16 cellular contexts compared by ENCODE assay signal in genomic region chr1:167431909-167432650, GRCh38.
DNase-seq lines count a peak whose midpoint lies in the region; ATAC-seq and TF ChIP-seq lines count a peak whose summit lies in the region.
"Had no signal": no experiment of that assay in that cellular context is flagged by ENCODE, and none has a peak within 500 bp of the region (broad histone marks: within the 10 kb centered on the region; RNA-seq: fewer than 3 reads in every experiment).

No MANE protein-coding gene starts in this region.

- TF ChIP-seq POLR2A in Raji (IDR thresholded peaks at IDR 0.05; ENCODE audit: insufficient read depth, low read depth, low read length), result peak; percentile 37; the same call in 1 of the 2 replicates

- no peaks in the 10 kb centered on the region for H3K9me3 Mint-ChIP-seq in activated naive CD8-positive, alpha-beta T cell (ENCODE audit: low read depth)
- no peaks in the 10 kb centered on the region for H3K9me3 Mint-ChIP-seq in activated naive CD8-positive, alpha-beta T cell treated with anti-CD3 and anti-CD28 coated beads for 36 hours
- H3K9me3 Mint-ChIP-seq in effector memory CD8-positive, alpha-beta T cell, result no peaks in the 10 kb centered on the region
- H3K9me3 Mint-ChIP-seq in stimulated activated effector memory CD8-positive, alpha-beta T cell treated with anti-CD3 and anti-CD28 coated beads, Interleukin-12 subunit alpha, Interleukin-12 subunit beta, amount 100 ng/mL, for 72 hours, result no peaks in the 10 kb centered on the region
- H3K9me3 Mint-ChIP-seq: activated T-helper 2 cell treated with anti-CD3 and anti-CD28 coated beads, Interferon-gamma antibody, Interleukin-2, Interleukin-4, amounts not matched to agents 10 μg/mL and 5 μg/mL and 100 μg/mL, durations not matched to agents 14 hours and 24 hours and 36 hours had no signal

- no peak for ATAC-seq in effector memory CD8-positive, alpha-beta T cell (replicated peaks)
- ATAC-seq in stimulated activated effector memory CD8-positive, alpha-beta T cell treated with anti-CD3 and anti-CD28 coated beads, Interleukin-12 subunit alpha, Interleukin-12 subunit beta, amount 100 ng/mL, for 72 hours, result no peak
- ATAC-seq in GM21390 (IDR thresholded peaks at IDR 0.05; ENCODE audit: unreplicated experiment), result no peak
- ATAC-seq in GM19452 (IDR thresholded peaks at IDR 0.05; ENCODE audit: unreplicated experiment), result no peak
- ATAC-seq: left lobe of liver, pancreas had no signal

- no peaks in the 10 kb centered on the region for H3K27me3 Mint-ChIP-seq in activated naive CD8-positive, alpha-beta T cell
- H3K27me3 Mint-ChIP-seq in activated naive CD8-positive, alpha-beta T cell treated with anti-CD3 and anti-CD28 coated beads for 36 hours, result no peaks in the 10 kb centered on the region
- no peaks in the 10 kb centered on the region for H3K27me3 Mint-ChIP-seq in effector memory CD8-positive, alpha-beta T cell

- DNase-seq in activated naive CD8-positive, alpha-beta T cell treated with anti-CD3 and anti-CD28 coated beads for 36 hours, result no peak
- no peak for DNase-seq in effector memory CD8-positive, alpha-beta T cell
- DNase-seq in stimulated activated effector memory CD8-positive, alpha-beta T cell treated with anti-CD3 and anti-CD28 coated beads, Interleukin-12 subunit alpha, Interleukin-12 subunit beta, amount 100 ng/mL, for 72 hours (ENCODE audit: low spot score in 2 of 2), result peak in 1 of 2 donors; percentile 45
- DNase-seq in D341Med (ENCODE audit: low spot score), result no peak
- DNase-seq: activated CD4-positive, alpha-beta T cell treated with anti-CD3 and anti-CD28 coated beads, Interleukin-2, amount 50 U/mL, for 1 hour; Calu3; KBM-7; NCI-H1105 treated with DMSO at 0.1 percent for 48 hours; NCI-H748 treated with DMSO at 0.1 percent for 48 hours; pancreas had no signal

- H3K4me1 Mint-ChIP-seq in activated naive CD8-positive, alpha-beta T cell (ENCODE audit: low read depth), result peaks cover 41% of the 10 kb centered on the region
- H3K4me1 Mint-ChIP-seq in activated naive CD8-positive, alpha-beta T cell treated with anti-CD3 and anti-CD28 coated beads for 36 hours, result peaks cover 43% of the 10 kb centered on the region
- H3K4me1 Mint-ChIP-seq in effector memory CD8-positive, alpha-beta T cell (ENCODE audit: low read depth in 2 of 2), result peaks cover 54 to 70% of the 10 kb centered on the region in 2 donors
- H3K4me1 Mint-ChIP-seq in stimulated activated effector memory CD8-positive, alpha-beta T cell treated with anti-CD3 and anti-CD28 coated beads, Interleukin-12 subunit alpha, Interleukin-12 subunit beta, amount 100 ng/mL, for 72 hours, result peaks cover 84% of the 10 kb centered on the region

- H3K4me3 Mint-ChIP-seq in activated naive CD8-positive, alpha-beta T cell, result no peak overlapping the region
- H3K4me3 Mint-ChIP-seq in activated naive CD8-positive, alpha-beta T cell treated with anti-CD3 and anti-CD28 coated beads for 36 hours, result no peak overlapping the region
- H3K4me3 Mint-ChIP-seq in effector memory CD8-positive, alpha-beta T cell, result peak overlapping the region in 1 of 2 donors; percentile 43
- no peak overlapping the region for H3K4me3 Mint-ChIP-seq in stimulated activated effector memory CD8-positive, alpha-beta T cell treated with anti-CD3 and anti-CD28 coated beads, Interleukin-12 subunit alpha, Interleukin-12 subunit beta, amount 100 ng/mL, for 72 hours

- H3K27ac Mint-ChIP-seq in activated naive CD8-positive, alpha-beta T cell, result peak overlapping the region; percentile 16
- H3K27ac Mint-ChIP-seq in activated naive CD8-positive, alpha-beta T cell treated with anti-CD3 and anti-CD28 coated beads for 36 hours, result no peak overlapping the region
- H3K27ac Mint-ChIP-seq in effector memory CD8-positive, alpha-beta T cell, result peak overlapping the region; percentile 92 to 96
- peak overlapping the region; percentile 94 for H3K27ac Mint-ChIP-seq in stimulated activated effector memory CD8-positive, alpha-beta T cell treated with anti-CD3 and anti-CD28 coated beads, Interleukin-12 subunit alpha, Interleukin-12 subunit beta, amount 100 ng/mL, for 72 hours

- peaks cover 5% of the 10 kb centered on the region for H3K36me3 Mint-ChIP-seq in activated naive CD8-positive, alpha-beta T cell
- peaks cover 43% of the 10 kb centered on the region for H3K36me3 Mint-ChIP-seq in activated naive CD8-positive, alpha-beta T cell treated with anti-CD3 and anti-CD28 coated beads for 36 hours
- peaks cover 67% of the 10 kb centered on the region for H3K36me3 Mint-ChIP-seq in effector memory CD8-positive, alpha-beta T cell (ENCODE audit: insufficient read depth)
- peaks cover 100% of the 10 kb centered on the region for H3K36me3 Mint-ChIP-seq in stimulated activated effector memory CD8-positive, alpha-beta T cell treated with anti-CD3 and anti-CD28 coated beads, Interleukin-12 subunit alpha, Interleukin-12 subunit beta, amount 100 ng/mL, for 72 hours
